ENCODE assay signal across 1 cellular context in the genomic region with DNA sequence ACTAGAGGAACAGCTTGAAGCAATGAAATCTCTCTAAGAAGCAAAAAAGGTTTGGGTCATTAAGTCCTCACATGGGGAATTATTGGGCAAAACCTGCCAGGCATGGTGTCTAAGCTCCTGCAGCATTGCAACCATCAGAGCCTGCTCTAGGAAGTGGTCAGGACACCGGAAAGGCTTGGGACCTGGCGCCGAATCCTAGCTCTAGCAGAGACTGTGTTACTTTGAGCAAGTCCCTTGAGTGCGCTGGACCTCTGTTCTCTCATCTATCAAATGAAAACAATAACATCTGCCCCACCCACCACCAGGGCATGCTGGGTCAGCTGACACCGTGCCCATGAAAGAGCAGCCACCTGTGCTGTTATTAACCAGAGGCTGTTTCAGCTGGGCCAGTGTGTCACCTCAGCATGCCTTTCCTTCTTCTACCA.
TF ChIP-seq lines count a peak whose summit lies in the region.

No MANE protein-coding gene starts in this region.

TF ChIP-seq in HepG2, 621 proteins besides CTCF, POLR2A, EP300 and RAD21 (continued from another document and continues in another):
- TF ChIP-seq, protein P1, sequence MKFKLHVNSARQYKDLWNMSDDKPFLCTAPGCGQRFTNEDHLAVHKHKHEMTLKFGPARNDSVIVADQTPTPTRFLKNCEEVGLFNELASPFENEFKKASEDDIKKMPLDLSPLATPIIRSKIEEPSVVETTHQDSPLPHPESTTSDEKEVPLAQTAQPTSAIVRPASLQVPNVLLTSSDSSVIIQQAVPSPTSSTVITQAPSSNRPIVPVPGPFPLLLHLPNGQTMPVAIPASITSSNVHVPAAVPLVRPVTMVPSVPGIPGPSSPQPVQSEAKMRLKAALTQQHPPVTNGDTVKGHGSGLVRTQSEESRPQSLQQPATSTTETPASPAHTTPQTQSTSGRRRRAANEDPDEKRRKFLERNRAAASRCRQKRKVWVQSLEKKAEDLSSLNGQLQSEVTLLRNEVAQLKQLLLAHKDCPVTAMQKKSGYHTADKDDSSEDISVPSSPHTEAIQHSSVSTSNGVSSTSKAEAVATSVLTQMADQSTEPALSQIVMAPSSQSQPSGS (CRISPR knock-in tag; IDR thresholded peaks at IDR 0.05), result 0 out of 2 replicates have a peak, but pooled peaks have one; percentile 54
- TF ChIP-seq, protein P2, sequence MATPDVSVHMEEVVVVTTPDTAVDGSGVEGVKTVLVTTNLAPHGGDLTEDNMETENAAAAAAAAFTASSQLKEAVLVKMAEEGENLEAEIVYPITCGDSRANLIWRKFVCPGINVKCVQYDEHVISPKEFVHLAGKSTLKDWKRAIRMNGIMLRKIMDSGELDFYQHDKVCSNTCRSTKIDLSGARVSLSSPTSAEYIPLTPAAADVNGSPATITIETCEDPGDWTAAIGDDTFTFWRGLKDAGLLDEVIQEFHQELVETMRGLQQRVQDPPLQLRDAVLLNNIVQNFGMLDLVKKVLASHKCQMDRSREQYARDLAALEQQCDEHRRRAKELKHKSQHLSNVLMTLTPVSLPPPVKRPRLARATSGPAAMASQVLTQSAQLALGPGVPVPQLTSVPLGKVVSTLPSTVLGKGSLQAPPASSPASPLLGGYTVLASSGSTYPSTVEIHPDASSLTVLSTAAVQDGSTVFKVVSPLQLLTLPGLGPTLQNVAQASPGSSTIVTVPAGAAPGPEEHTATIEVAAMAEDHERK (CRISPR knock-in tag; IDR thresholded peaks at IDR 0.05; ENCODE audit: low read depth), result no peak
- TF ChIP-seq CBFB (CRISPR knock-in tag; IDR thresholded peaks at IDR 0.05), result no peak
- TF ChIP-seq HIVEP1 (CRISPR knock-in tag; IDR thresholded peaks at IDR 0.05), result no peak
- TF ChIP-seq, protein P3, sequence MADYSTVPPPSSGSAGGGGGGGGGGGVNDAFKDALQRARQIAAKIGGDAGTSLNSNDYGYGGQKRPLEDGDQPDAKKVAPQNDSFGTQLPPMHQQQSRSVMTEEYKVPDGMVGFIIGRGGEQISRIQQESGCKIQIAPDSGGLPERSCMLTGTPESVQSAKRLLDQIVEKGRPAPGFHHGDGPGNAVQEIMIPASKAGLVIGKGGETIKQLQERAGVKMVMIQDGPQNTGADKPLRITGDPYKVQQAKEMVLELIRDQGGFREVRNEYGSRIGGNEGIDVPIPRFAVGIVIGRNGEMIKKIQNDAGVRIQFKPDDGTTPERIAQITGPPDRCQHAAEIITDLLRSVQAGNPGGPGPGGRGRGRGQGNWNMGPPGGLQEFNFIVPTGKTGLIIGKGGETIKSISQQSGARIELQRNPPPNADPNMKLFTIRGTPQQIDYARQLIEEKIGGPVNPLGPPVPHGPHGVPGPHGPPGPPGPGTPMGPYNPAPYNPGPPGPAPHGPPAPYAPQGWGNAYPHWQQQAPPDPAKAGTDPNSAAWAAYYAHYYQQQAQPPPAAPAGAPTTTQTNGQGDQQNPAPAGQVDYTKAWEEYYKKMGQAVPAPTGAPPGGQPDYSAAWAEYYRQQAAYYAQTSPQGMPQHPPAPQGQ (CRISPR knock-in tag; IDR thresholded peaks at IDR 0.05; ENCODE audit: borderline replicate concordance), result no peak
- TF ChIP-seq ZNF260 (CRISPR knock-in tag; IDR thresholded peaks at IDR 0.05; ENCODE audit: borderline replicate concordance, low read depth), result no peak
- no peak for TF ChIP-seq ZNF343 (CRISPR knock-in tag; IDR thresholded peaks at IDR 0.05)
- TF ChIP-seq, protein P4, sequence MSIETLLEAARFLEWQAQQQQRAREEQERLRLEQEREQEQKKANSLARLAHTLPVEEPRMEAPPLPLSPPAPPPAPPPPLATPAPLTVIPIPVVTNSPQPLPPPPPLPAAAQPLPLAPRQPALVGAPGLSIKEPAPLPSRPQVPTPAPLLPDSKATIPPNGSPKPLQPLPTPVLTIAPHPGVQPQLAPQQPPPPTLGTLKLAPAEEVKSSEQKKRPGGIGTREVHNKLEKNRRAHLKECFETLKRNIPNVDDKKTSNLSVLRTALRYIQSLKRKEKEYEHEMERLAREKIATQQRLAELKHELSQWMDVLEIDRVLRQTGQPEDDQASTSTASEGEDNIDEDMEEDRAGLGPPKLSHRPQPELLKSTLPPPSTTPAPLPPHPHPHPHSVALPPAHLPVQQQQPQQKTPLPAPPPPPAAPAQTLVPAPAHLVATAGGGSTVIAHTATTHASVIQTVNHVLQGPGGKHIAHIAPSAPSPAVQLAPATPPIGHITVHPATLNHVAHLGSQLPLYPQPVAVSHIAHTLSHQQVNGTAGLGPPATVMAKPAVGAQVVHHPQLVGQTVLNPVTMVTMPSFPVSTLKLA (IDR thresholded peaks at IDR 0.05), result no peak; the same call in 1 of the 2 replicates
- TF ChIP-seq, protein P5, sequence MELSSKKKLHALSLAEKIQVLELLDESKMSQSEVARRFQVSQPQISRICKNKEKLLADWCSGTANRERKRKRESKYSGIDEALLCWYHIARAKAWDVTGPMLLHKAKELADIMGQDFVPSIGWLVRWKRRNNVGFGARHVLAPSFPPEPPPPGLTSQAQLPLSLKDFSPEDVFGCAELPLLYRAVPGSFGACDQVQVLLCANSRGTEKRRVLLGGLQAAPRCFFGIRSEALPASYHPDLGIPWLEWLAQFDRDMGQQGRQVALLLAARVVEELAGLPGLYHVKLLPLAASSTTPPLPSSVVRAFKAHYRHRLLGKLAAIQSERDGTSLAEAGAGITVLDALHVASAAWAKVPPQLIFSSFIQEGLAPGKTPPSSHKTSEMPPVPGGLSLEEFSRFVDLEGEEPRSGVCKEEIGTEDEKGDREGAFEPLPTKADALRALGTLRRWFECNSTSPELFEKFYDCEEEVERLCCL (CRISPR knock-in tag; IDR thresholded peaks at IDR 0.05; ENCODE audit: borderline replicate concordance), result no peak
- TF ChIP-seq ZNF703 (CRISPR knock-in tag; IDR thresholded peaks at IDR 0.05; ENCODE audit: borderline replicate concordance), result no peak
- TF ChIP-seq, protein P6, sequence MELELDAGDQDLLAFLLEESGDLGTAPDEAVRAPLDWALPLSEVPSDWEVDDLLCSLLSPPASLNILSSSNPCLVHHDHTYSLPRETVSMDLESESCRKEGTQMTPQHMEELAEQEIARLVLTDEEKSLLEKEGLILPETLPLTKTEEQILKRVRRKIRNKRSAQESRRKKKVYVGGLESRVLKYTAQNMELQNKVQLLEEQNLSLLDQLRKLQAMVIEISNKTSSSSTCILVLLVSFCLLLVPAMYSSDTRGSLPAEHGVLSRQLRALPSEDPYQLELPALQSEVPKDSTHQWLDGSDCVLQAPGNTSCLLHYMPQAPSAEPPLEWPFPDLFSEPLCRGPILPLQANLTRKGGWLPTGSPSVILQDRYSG (CRISPR knock-in tag; IDR thresholded peaks at IDR 0.05), result no peak
- no peak for TF ChIP-seq ZFP82 (CRISPR knock-in tag; IDR thresholded peaks at IDR 0.05; ENCODE audit: borderline replicate concordance)
- no peak for TF ChIP-seq ZNF326 (CRISPR knock-in tag; IDR thresholded peaks at IDR 0.05; ENCODE audit: borderline replicate concordance)
- no peak for TF ChIP-seq ZNF724P (CRISPR knock-in tag; IDR thresholded peaks at IDR 0.05; ENCODE audit: borderline replicate concordance)
- TF ChIP-seq FOXA1 (IDR thresholded peaks at IDR 0.05), result no peak
- no peak for TF ChIP-seq FOXA1 (CRISPR knock-in tag; IDR thresholded peaks at IDR 0.05)
- no peak for TF ChIP-seq NFE2L2 (IDR thresholded peaks at IDR 0.05; ENCODE audit: low read length)
- TF ChIP-seq HDAC1 (CRISPR knock-in tag; IDR thresholded peaks at IDR 0.05), result no peak
- TF ChIP-seq TRIM24 (CRISPR knock-in tag; IDR thresholded peaks at IDR 0.05), result no peak
- TF ChIP-seq NR1H2 (CRISPR knock-in tag; IDR thresholded peaks at IDR 0.05; ENCODE audit: borderline replicate concordance, low read depth), result no peak
- no peak for TF ChIP-seq POLR2AphosphoS2 (IDR thresholded peaks at IDR 0.05; ENCODE audit: low read depth, low read length)
- no peak for TF ChIP-seq GATA4 (IDR thresholded peaks at IDR 0.05; ENCODE audit: borderline replicate concordance, low read depth)
- TF ChIP-seq BORCS8-MEF2B (CRISPR knock-in tag; IDR thresholded peaks at IDR 0.05), result peak; percentile 75; the same call in 1 of the 2 replicates
- no peak for TF ChIP-seq XRCC5 (optimal IDR thresholded peaks at IDR 0.05; ENCODE audit: low read length)
- TF ChIP-seq, protein P7, sequence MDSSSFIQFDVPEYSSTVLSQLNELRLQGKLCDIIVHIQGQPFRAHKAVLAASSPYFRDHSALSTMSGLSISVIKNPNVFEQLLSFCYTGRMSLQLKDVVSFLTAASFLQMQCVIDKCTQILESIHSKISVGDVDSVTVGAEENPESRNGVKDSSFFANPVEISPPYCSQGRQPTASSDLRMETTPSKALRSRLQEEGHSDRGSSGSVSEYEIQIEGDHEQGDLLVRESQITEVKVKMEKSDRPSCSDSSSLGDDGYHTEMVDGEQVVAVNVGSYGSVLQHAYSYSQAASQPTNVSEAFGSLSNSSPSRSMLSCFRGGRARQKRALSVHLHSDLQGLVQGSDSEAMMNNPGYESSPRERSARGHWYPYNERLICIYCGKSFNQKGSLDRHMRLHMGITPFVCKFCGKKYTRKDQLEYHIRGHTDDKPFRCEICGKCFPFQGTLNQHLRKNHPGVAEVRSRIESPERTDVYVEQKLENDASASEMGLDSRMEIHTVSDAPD (CRISPR knock-in tag; IDR thresholded peaks at IDR 0.05), result no peak
- TF ChIP-seq SMC3 (IDR thresholded peaks at IDR 0.05; ENCODE audit: low read length), result no peak
- TF ChIP-seq GATAD2A (CRISPR knock-in tag; IDR thresholded peaks at IDR 0.05), result peak; percentile 12; the same call in 1 of the 2 replicates
- TF ChIP-seq, protein P8, sequence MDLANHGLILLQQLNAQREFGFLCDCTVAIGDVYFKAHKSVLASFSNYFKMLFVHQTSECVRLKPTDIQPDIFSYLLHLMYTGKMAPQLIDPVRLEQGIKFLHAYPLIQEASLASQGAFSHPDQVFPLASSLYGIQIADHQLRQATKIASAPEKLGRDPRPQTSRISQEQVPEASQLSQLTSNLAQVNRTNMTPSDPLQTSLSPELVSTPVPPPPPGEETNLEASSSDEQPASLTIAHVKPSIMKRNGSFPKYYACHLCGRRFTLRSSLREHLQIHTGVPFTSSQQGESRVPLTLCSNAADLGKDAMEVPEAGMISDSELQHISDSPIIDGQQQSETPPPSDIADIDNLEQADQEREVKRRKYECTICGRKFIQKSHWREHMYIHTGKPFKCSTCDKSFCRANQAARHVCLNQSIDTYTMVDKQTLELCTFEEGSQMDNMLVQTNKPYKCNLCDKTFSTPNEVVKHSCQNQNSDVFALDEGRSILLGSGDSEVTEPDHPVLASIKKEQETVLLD (CRISPR knock-in tag; IDR thresholded peaks at IDR 0.05; ENCODE audit: low read depth), result no peak
- TF ChIP-seq, protein P9, sequence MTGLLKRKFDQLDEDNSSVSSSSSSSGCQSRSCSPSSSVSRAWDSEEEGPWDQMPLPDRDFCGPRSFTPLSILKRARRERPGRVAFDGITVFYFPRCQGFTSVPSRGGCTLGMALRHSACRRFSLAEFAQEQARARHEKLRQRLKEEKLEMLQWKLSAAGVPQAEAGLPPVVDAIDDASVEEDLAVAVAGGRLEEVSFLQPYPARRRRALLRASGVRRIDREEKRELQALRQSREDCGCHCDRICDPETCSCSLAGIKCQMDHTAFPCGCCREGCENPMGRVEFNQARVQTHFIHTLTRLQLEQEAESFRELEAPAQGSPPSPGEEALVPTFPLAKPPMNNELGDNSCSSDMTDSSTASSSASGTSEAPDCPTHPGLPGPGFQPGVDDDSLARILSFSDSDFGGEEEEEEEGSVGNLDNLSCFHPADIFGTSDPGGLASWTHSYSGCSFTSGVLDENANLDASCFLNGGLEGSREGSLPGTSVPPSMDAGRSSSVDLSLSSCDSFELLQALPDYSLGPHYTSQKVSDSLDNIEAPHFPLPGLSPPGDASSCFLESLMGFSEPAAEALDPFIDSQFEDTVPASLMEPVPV (CRISPR knock-in tag; IDR thresholded peaks at IDR 0.05), result 0 out of 2 replicates have a peak, but pooled peaks have one; percentile 50
- TF ChIP-seq ZNF10 (CRISPR knock-in tag; IDR thresholded peaks at IDR 0.05; ENCODE audit: borderline replicate concordance, low read depth), result no peak
- TF ChIP-seq MTF1 (CRISPR knock-in tag; IDR thresholded peaks at IDR 0.05), result no peak
- TF ChIP-seq RCOR2 (CRISPR knock-in tag; IDR thresholded peaks at IDR 0.05), result no peak
- no peak for TF ChIP-seq HNRNPL (IDR thresholded peaks at IDR 0.05; ENCODE audit: low read depth, low read length)
- no peak for TF ChIP-seq ZFP36L2 (CRISPR knock-in tag; IDR thresholded peaks at IDR 0.05)
- no peak for TF ChIP-seq ATF1 (CRISPR knock-in tag; IDR thresholded peaks at IDR 0.05)
- TF ChIP-seq, protein P10, sequence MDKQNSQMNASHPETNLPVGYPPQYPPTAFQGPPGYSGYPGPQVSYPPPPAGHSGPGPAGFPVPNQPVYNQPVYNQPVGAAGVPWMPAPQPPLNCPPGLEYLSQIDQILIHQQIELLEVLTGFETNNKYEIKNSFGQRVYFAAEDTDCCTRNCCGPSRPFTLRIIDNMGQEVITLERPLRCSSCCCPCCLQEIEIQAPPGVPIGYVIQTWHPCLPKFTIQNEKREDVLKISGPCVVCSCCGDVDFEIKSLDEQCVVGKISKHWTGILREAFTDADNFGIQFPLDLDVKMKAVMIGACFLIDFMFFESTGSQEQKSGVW (CRISPR knock-in tag; IDR thresholded peaks at IDR 0.05; ENCODE audit: borderline replicate concordance), result no peak
- no peak for TF ChIP-seq HDAC6 (IDR thresholded peaks at IDR 0.05; ENCODE audit: low read depth, low read length)
- no peak for TF ChIP-seq KLF9 (CRISPR knock-in tag; IDR thresholded peaks at IDR 0.05; ENCODE audit: low read depth)
- no peak for TF ChIP-seq ZNF292 (CRISPR knock-in tag; IDR thresholded peaks at IDR 0.05; ENCODE audit: borderline replicate concordance, low read depth)
- TF ChIP-seq, protein P11, sequence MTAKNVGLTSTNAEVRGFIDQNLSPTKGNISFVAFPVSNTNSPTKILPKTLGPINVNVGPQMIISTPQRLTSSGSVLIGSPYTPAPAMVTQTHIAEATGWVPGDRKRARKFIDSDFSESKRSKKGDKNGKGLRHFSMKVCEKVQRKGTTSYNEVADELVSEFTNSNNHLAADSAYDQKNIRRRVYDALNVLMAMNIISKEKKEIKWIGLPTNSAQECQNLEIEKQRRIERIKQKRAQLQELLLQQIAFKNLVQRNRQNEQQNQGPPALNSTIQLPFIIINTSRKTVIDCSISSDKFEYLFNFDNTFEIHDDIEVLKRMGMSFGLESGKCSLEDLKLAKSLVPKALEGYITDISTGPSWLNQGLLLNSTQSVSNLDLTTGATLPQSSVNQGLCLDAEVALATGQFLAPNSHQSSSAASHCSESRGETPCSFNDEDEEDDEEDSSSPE (CRISPR knock-in tag; IDR thresholded peaks at IDR 0.05), result no peak
